ENCODE assay signal across 32 cellular contexts in the genomic region with DNA sequence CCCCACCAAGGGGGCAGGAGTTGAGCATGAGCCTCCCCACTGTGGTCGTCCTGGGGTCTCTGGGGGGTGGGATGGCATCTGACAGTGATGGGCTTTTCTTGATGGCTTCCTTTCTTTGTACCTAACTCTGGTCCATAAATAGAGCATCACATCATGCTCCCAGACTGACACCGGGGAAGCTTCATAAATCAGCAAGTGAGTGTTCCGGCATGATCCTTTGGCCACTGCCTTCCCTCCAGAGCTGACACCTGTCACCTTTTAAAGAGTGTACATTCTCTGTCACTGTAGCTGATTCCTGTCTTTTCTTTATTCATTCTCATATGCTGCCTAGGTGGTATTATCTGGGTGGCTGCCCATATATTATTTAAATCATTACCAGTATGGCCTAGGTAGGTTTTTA.
"Had no signal": no experiment of that assay in that cellular context is flagged by ENCODE, and none has a peak within 500 bp of the region (broad histone marks: within the 10 kb centered on the region; RNA-seq: fewer than 3 reads in every experiment).

No MANE protein-coding gene starts in this region.

- H3K4me3 Mint-ChIP-seq: activated CD4-positive, alpha-beta memory T cell treated with anti-CD3 and anti-CD28 coated beads, Interleukin-2, amount 10 ng/mL, durations not matched to agents 7 days and 5 days; activated CD4-positive, alpha-beta T cell treated with anti-CD3 and anti-CD28 coated beads for 36 hours; activated CD4-positive, alpha-beta T cell treated with anti-CD3 and anti-CD28 coated beads, Interleukin-2, amount 10 ng/mL, durations not matched to agents 7 days and 5 days; activated naive CD4-positive, alpha-beta T cell treated with anti-CD3 and anti-CD28 coated beads, Interleukin-2, amount 10 ng/mL, durations not matched to agents 7 days and 5 days; activated naive CD8-positive, alpha-beta T cell treated with anti-CD3 and anti-CD28 coated beads, Interleukin-2, amount 10 ng/mL, durations not matched to agents 7 days and 5 days; activated T-cell treated with anti-CD3 and anti-CD28 coated beads, Interleukin-2, amount 50 U/mL, for 24 hours; activated T-cell treated with anti-CD3 and anti-CD28 coated beads, Interleukin-2, amount 50 U/mL, for 72 hours; brain; effector memory CD8-positive, alpha-beta T cell; T-helper 17 cell; T-helper 2 cell treated with Interferon-gamma antibody and Interleukin-4, amounts not matched to agents 5 μg/mL and 100 μg/mL, for 36 hours had no signal

- H3K27me3 Mint-ChIP-seq: activated CD4-positive, alpha-beta memory T cell treated with anti-CD3 and anti-CD28 coated beads, Interleukin-2, amount 10 ng/mL, durations not matched to agents 7 days and 5 days; activated CD4-positive, alpha-beta T cell treated with anti-CD3 and anti-CD28 coated beads for 36 hours; activated CD4-positive, alpha-beta T cell treated with anti-CD3 and anti-CD28 coated beads, Interleukin-2, amount 10 ng/mL, durations not matched to agents 7 days and 5 days; activated naive CD4-positive, alpha-beta T cell treated with anti-CD3 and anti-CD28 coated beads, Interleukin-2, amount 10 ng/mL, durations not matched to agents 7 days and 5 days; activated naive CD8-positive, alpha-beta T cell treated with anti-CD3 and anti-CD28 coated beads, Interleukin-2, amount 10 ng/mL, durations not matched to agents 7 days and 5 days; activated T-cell treated with anti-CD3 and anti-CD28 coated beads, Interleukin-2, amount 50 U/mL, for 24 hours; brain; effector memory CD8-positive, alpha-beta T cell; T-helper 17 cell had no signal

- H3K36me3 ChIP-seq: ascending aorta, breast epithelium, cardiac muscle cell, esophagus muscularis mucosa, gastrocnemius medialis had no signal

- H3K36me3 Mint-ChIP-seq: activated naive CD4-positive, alpha-beta T cell treated with anti-CD3 and anti-CD28 coated beads, Interleukin-2, amount 10 ng/mL, durations not matched to agents 7 days and 5 days; activated naive CD4-positive, alpha-beta T cell treated with anti-CD3 and anti-CD28 coated beads, Interleukin-2, amount 50 U/mL, for 72 hours; activated naive CD8-positive, alpha-beta T cell treated with anti-CD3 and anti-CD28 coated beads, Interleukin-2, amount 10 ng/mL, durations not matched to agents 7 days and 5 days had no signal

- H3K4me3 ChIP-seq: ascending aorta, breast epithelium, cardiac muscle cell, esophagus muscularis mucosa, gastrocnemius medialis had no signal

- ATAC-seq: activated CD4-positive, alpha-beta T cell treated with anti-CD3 and anti-CD28 coated beads for 36 hours; activated naive CD4-positive, alpha-beta T cell treated with anti-CD3 and anti-CD28 coated beads, Interleukin-2, amount 50 U/mL, for 72 hours; activated T-cell treated with anti-CD3 and anti-CD28 coated beads, Interleukin-2, amount 50 U/mL, for 72 hours; effector memory CD8-positive, alpha-beta T cell; foreskin keratinocyte; gastrocnemius medialis; T-helper 17 cell had no signal

- DNase-seq: activated CD4-positive, alpha-beta memory T cell treated with anti-CD3 and anti-CD28 coated beads, Interleukin-2, amount 10 ng/mL, durations not matched to agents 7 days and 5 days; activated CD4-positive, alpha-beta T cell treated with anti-CD3 and anti-CD28 coated beads for 36 hours; activated CD4-positive, alpha-beta T cell treated with anti-CD3 and anti-CD28 coated beads, Interleukin-2, amount 10 ng/mL, durations not matched to agents 7 days and 5 days; activated CD4-positive, alpha-beta T cell treated with anti-CD3 and anti-CD28 coated beads, Interleukin-2, amount 50 U/mL, for 4 hours; activated CD4-positive, CD25-positive, alpha-beta regulatory T cell; activated CD4-positive, CD25-positive, alpha-beta regulatory T cell treated with anti-CD3 and anti-CD28 coated beads, Interleukin-2, amount 50 U/mL, for 72 hours; activated CD8-positive, alpha-beta memory T cell treated with anti-CD3 and anti-CD28 coated beads, Interleukin-2, amount 50 U/mL, for 48 hours; activated gamma-delta T cell; activated naive CD4-positive, alpha-beta T cell; activated naive CD4-positive, alpha-beta T cell treated with anti-CD3 and anti-CD28 coated beads, Interleukin-2, amount 10 ng/mL, durations not matched to agents 7 days and 5 days; activated naive CD8-positive, alpha-beta T cell treated with anti-CD3 and anti-CD28 coated beads, Interleukin-2, amount 10 ng/mL, durations not matched to agents 7 days and 5 days; activated T-cell treated with anti-CD3 and anti-CD28 coated beads for 4 hours; activated T-cell treated with anti-CD3 and anti-CD28 coated beads, Interleukin-2, amount 50 U/mL, for 24 hours; activated T-cell treated with anti-CD3 and anti-CD28 coated beads, Interleukin-2, amount 50 U/mL, for 72 hours; central memory CD4-positive, alpha-beta T cell; cortex of kidney; dermis blood vessel endothelial cell; effector CD4-positive, alpha-beta T cell; effector memory CD8-positive, alpha-beta T cell; erythroblast; foreskin keratinocyte; gastrocnemius medialis; T-helper 1 cell; T-helper 17 cell; T1000 had no signal

- H3K4me1 ChIP-seq: ascending aorta, breast epithelium, esophagus muscularis mucosa, foreskin keratinocyte, gastrocnemius medialis had no signal

- H3K27ac Mint-ChIP-seq: activated CD4-positive, alpha-beta memory T cell treated with anti-CD3 and anti-CD28 coated beads, Interleukin-2, amount 10 ng/mL, durations not matched to agents 7 days and 5 days; activated CD4-positive, alpha-beta T cell treated with anti-CD3 and anti-CD28 coated beads for 36 hours; activated CD4-positive, alpha-beta T cell treated with anti-CD3 and anti-CD28 coated beads, Interleukin-2, amount 10 ng/mL, durations not matched to agents 7 days and 5 days; activated naive CD4-positive, alpha-beta T cell treated with anti-CD3 and anti-CD28 coated beads, Interleukin-2, amount 10 ng/mL, durations not matched to agents 7 days and 5 days; activated naive CD4-positive, alpha-beta T cell treated with anti-CD3 and anti-CD28 coated beads, Interleukin-2, amount 50 U/mL, for 72 hours; activated naive CD8-positive, alpha-beta T cell treated with anti-CD3 and anti-CD28 coated beads, Interleukin-2, amount 10 ng/mL, durations not matched to agents 7 days and 5 days; activated T-cell treated with anti-CD3 and anti-CD28 coated beads, Interleukin-2, amount 50 U/mL, for 24 hours; activated T-cell treated with anti-CD3 and anti-CD28 coated beads, Interleukin-2, amount 50 U/mL, for 72 hours; brain; effector memory CD8-positive, alpha-beta T cell; T-helper 17 cell; T-helper 2 cell treated with Interferon-gamma antibody and Interleukin-4, amounts not matched to agents 5 μg/mL and 100 μg/mL, for 36 hours had no signal

- H3K27ac ChIP-seq: ascending aorta, breast epithelium, cardiac muscle cell, esophagus muscularis mucosa, foreskin keratinocyte, gastrocnemius medialis had no signal

- H3K27me3 ChIP-seq: ascending aorta, breast epithelium, cardiac muscle cell, esophagus muscularis mucosa, foreskin keratinocyte, gastrocnemius medialis had no signal

- H3K9me3 Mint-ChIP-seq: activated naive CD8-positive, alpha-beta T cell treated with anti-CD3 and anti-CD28 coated beads, Interleukin-2, amount 10 ng/mL, durations not matched to agents 7 days and 5 days had no signal

- H3K4me1 Mint-ChIP-seq: activated CD4-positive, alpha-beta memory T cell treated with anti-CD3 and anti-CD28 coated beads, Interleukin-2, amount 10 ng/mL, durations not matched to agents 7 days and 5 days; activated CD4-positive, alpha-beta T cell treated with anti-CD3 and anti-CD28 coated beads for 36 hours; activated CD4-positive, alpha-beta T cell treated with anti-CD3 and anti-CD28 coated beads, Interleukin-2, amount 10 ng/mL, durations not matched to agents 7 days and 5 days; activated naive CD4-positive, alpha-beta T cell treated with anti-CD3 and anti-CD28 coated beads, Interleukin-2, amount 10 ng/mL, durations not matched to agents 7 days and 5 days; activated naive CD8-positive, alpha-beta T cell treated with anti-CD3 and anti-CD28 coated beads, Interleukin-2, amount 10 ng/mL, durations not matched to agents 7 days and 5 days; T-helper 17 cell had no signal

- H3K9me3 ChIP-seq: ascending aorta, breast epithelium, esophagus muscularis mucosa, gastrocnemius medialis had no signal
